In the genomic region with DNA sequence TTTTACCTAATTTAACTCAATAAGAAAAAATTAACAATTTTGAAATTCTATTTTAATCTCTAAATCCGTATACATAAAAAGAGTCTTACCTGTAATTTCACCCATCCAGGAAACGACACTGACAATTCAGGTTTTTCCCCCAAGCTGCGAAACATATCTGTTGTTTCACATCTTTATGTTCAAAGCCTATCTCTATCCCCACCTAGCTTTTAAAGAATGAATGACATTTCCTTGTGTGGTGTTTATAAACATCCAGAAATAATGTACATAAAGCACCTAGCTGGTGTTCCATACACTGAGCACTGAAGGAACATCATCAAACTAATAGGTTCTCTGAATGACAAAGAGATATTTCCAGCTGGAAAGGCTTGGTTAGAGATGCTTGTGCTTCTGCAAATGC, we compare ENCODE assay signal across 14 cellular contexts.
DNase-seq lines count a peak whose midpoint lies in the region; ATAC-seq and TF ChIP-seq lines count a peak whose summit lies in the region.
"Had no signal": no experiment of that assay in that cellular context is flagged by ENCODE, and none has a peak within 500 bp of the region (broad histone marks: within the 10 kb centered on the region; RNA-seq: fewer than 3 reads in every experiment).

No MANE protein-coding gene starts in this region.

- H4K91ac ChIP-seq in H9 (ENCODE audit: insufficient read length, low read depth, low read length): no peak overlapping the region

- H3K56ac ChIP-seq in H9 (ENCODE audit: insufficient read length, low read depth, low read length): no peak overlapping the region

- in situ Hi-C loops in SK-MEL-5 (cut with HindIII; ENCODE audit: low pct_unique_long_range_greater_than_20kb, low sequenced_read_pairs): no loop called here

- no peak overlapping the region for H3K4ac ChIP-seq in H9 (ENCODE audit: low read depth, low read length)

- no peak overlapping the region for H2BK15ac ChIP-seq in H9 (ENCODE audit: low read depth, low read length)

- no peak overlapping the region for H3T11ph ChIP-seq in H9 (ENCODE audit: low read length)

- no peak overlapping the region for H3K9ac ChIP-seq in H9 (ENCODE audit: extremely low read depth, insufficient read length, low read length)

- no peak overlapping the region for H3K23ac ChIP-seq in H9 (ENCODE audit: insufficient read length, low read depth, low read length)

- no peaks in the 10 kb centered on the region for H3K9me3 ChIP-seq in H9 (ENCODE audit: control insufficient read depth, low read depth, low read length)
- H3K9me3 ChIP-seq: stomach had no signal

- H3K14ac ChIP-seq in H9 (ENCODE audit: insufficient read depth, low read length): no peak overlapping the region

- DNase-seq in AG08395 (ENCODE audit: low spot score) (peak; percentile 2), H9 (no peak), SK-MEL-5 (ENCODE audit: low read depth, low spot score) (peak; percentile 40), iPS DF 4.7 (ENCODE audit: extremely low read depth, low spot score) (peak; percentile 2), ecto neural progenitor cell (ENCODE audit: low spot score) (no peak)
- DNase-seq in stimulated activated CD4-positive, alpha-beta T cell treated with anti-CD3 and anti-CD28 coated beads, Interleukin-1b, Interleukin-23, amount 100 ng/mL, for 48 hours: no peak
- DNase-seq in activated naive CD4-positive, alpha-beta T cell treated with anti-CD3 and anti-CD28 coated beads, Interleukin-2, amount 10 ng/mL, durations not matched to agents 7 days and 5 days: no peak
- DNase-seq: activated CD4-positive, alpha-beta T cell treated with anti-CD3 and anti-CD28 coated beads, Interleukin-2, amount 50 U/mL, for 1 hour; NK-92 treated with Interleukin-12 subunit alpha and Interleukin-12 subunit beta, amount 100 ng/mL, for 24 hours; stimulated activated CD4-positive, alpha-beta T cell treated with anti-CD3 and anti-CD28 coated beads, Interleukin-4, amount 100 ng/mL, for 24 hours; stomach; T-helper 1 cell had no signal

- no peak overlapping the region for H3K4me2 ChIP-seq in H9 (ENCODE audit: insufficient read depth, insufficient read length, low read length)

- WGBS in H9 (ENCODE audit: extremely low coverage, insufficient read length, low lambda C conversion rate): no CpG with 5 or more reads among the region's 3 CpGs

- H2AFZ ChIP-seq in H9 (ENCODE audit: low read length): no peak overlapping the region

- H4K20me1 ChIP-seq in H9 (ENCODE audit: control insufficient read depth, insufficient read depth, insufficient read length): no peaks in the 10 kb centered on the region

- H3K27me3 Mint-ChIP-seq in H9 (ENCODE audit: low read depth): no peaks in the 10 kb centered on the region; the same call in 1 of the 2 replicates
- no peaks in the 10 kb centered on the region for H3K27me3 Mint-ChIP-seq in activated naive CD4-positive, alpha-beta T cell treated with anti-CD3 and anti-CD28 coated beads, Interleukin-2, amount 10 ng/mL, durations not matched to agents 7 days and 5 days

- no peak overlapping the region for H3K4me3 Mint-ChIP-seq in H9
- no peak overlapping the region for H3K4me3 Mint-ChIP-seq in activated naive CD4-positive, alpha-beta T cell treated with anti-CD3 and anti-CD28 coated beads, Interleukin-2, amount 10 ng/mL, durations not matched to agents 7 days and 5 days
- H3K4me3 Mint-ChIP-seq: CD14-positive monocyte had no signal

- H3K4me1 ChIP-seq in H9 (ENCODE audit: insufficient read depth, low read length): no peaks in the 10 kb centered on the region
- H3K4me1 ChIP-seq: stomach had no signal

- no peak overlapping the region for H2BK12ac ChIP-seq in H9 (ENCODE audit: insufficient read length, low read depth, low read length)

- no peak overlapping the region for H3K18ac ChIP-seq in H9 (ENCODE audit: insufficient read length, low read depth, low read length)

- no peak overlapping the region for H4K5ac ChIP-seq in H9 (ENCODE audit: insufficient read length, low read depth, low read length)

- no peaks in the 10 kb centered on the region for H3K27me3 ChIP-seq in H9 (ENCODE audit: insufficient read depth, low read length)
- H3K27me3 ChIP-seq: stomach had no signal

- H2BK5ac ChIP-seq in H9 (ENCODE audit: insufficient read length, low read length): no peak overlapping the region

- H3K9me3 Mint-ChIP-seq in H9: no peaks in the 10 kb centered on the region
- H3K9me3 Mint-ChIP-seq in activated naive CD4-positive, alpha-beta T cell treated with anti-CD3 and anti-CD28 coated beads, Interleukin-2, amount 10 ng/mL, durations not matched to agents 7 days and 5 days: peaks cover 2% of the 10 kb centered on the region

- H3K23me2 ChIP-seq in H9 (ENCODE audit: insufficient read length, low read depth, low read length, poor library complexity, severe bottlenecking): no peaks in the 10 kb centered on the region

- H2BK20ac ChIP-seq in H9 (ENCODE audit: low read depth, low read length, poor library complexity, severe bottlenecking): no peak overlapping the region

- no peak for ATAC-seq in GM18868 (IDR thresholded peaks at IDR 0.05; ENCODE audit: unreplicated experiment)

- no peak overlapping the region for H2BK120ac ChIP-seq in H9 (ENCODE audit: low read depth, low read length, poor library complexity, severe bottlenecking)

- peak; percentile 55; the same call in 2 of the 3 replicates for TF ChIP-seq CTCF in H9 (conservative IDR thresholded peaks at IDR 0.05)

- H3K79me1 ChIP-seq in H9 (ENCODE audit: insufficient read depth, low read depth, low read length, poor library complexity, severe bottlenecking): no peaks in the 10 kb centered on the region

- no peaks in the 10 kb centered on the region for H3K79me2 ChIP-seq in H9 (ENCODE audit: insufficient read depth, low read length)

- peaks cover 0 to 2% of the 10 kb centered on the region in 2 experiments; a peak in 1 of 4 replicates for H3K4me1 Mint-ChIP-seq in H9
- H3K4me1 Mint-ChIP-seq in activated naive CD4-positive, alpha-beta T cell treated with anti-CD3 and anti-CD28 coated beads, Interleukin-2, amount 10 ng/mL, durations not matched to agents 7 days and 5 days: no peaks in the 10 kb centered on the region
- H3K4me1 Mint-ChIP-seq: CD14-positive monocyte had no signal

- H3K27ac Mint-ChIP-seq in H9: no peak overlapping the region
- H3K27ac Mint-ChIP-seq in activated naive CD4-positive, alpha-beta T cell treated with anti-CD3 and anti-CD28 coated beads, Interleukin-2, amount 10 ng/mL, durations not matched to agents 7 days and 5 days: no peak overlapping the region
- H3K27ac Mint-ChIP-seq: CD14-positive monocyte had no signal

- H2AK5ac ChIP-seq in H9 (ENCODE audit: insufficient read length, low read length): no peak overlapping the region

- no peak overlapping the region for H4K8ac ChIP-seq in H9 (replicated peaks; ENCODE audit: insufficient read length, low read depth, low read length)

- H3K36me3 Mint-ChIP-seq in H9 (ENCODE audit: insufficient read depth in 1 of 3, low read depth in 3 of 3): no peaks in the 10 kb centered on the region
- H3K36me3 Mint-ChIP-seq in activated naive CD4-positive, alpha-beta T cell treated with anti-CD3 and anti-CD28 coated beads, Interleukin-2, amount 10 ng/mL, durations not matched to agents 7 days and 5 days: no peaks in the 10 kb centered on the region
- H3K36me3 Mint-ChIP-seq: CD14-positive monocyte had no signal

- CTCF ChIA-PET in activated naive CD4-positive, alpha-beta T cell treated with anti-CD3 and anti-CD28 coated beads, Interleukin-2, amount 10 ng/mL, durations not matched to agents 7 days and 5 days (lab: Charles Lee): no interaction called here

- no peak overlapping the region for H3K27ac ChIP-seq in H9 (ENCODE audit: insufficient read length, low read depth, low read length)
- H3K27ac ChIP-seq: stomach had no signal

Comparison
In these comparisons a context has a peak if more than half of its experiments do, and no peak if none do; other contexts are left out.
1. DNase-seq: peak in AG08395 (single experiment), SK-MEL-5 (single experiment) and iPS DF 4.7 (single experiment); none in H9 (single experiment), ecto neural progenitor cell (single experiment), stimulated activated CD4-positive, alpha-beta T cell treated with anti-CD3 and anti-CD28 coated beads, Interleukin-1b, Interleukin-23, amount 100 ng/mL, for 48 hours (single experiment) and activated naive CD4-positive, alpha-beta T cell treated with anti-CD3 and anti-CD28 coated beads, Interleukin-2, amount 10 ng/mL, durations not matched to agents 7 days and 5 days (single experiment).